Comparison of ENCODE assay signal across 15 cellular contexts in genomic region chr14:68705741-68706283, GRCh38.
DNase-seq lines count a peak whose midpoint lies in the region; ATAC-seq and TF ChIP-seq lines count a peak whose summit lies in the region.
"Had no signal": no experiment of that assay in that cellular context is flagged by ENCODE, and none has a peak within 500 bp of the region (broad histone marks: within the 10 kb centered on the region; RNA-seq: fewer than 3 reads in every experiment).

No MANE protein-coding gene starts in this region.

- H3K27ac ChIP-seq in coronary artery (no peak overlapping the region), right lobe of liver (peak overlapping the region in 2 of 3 donors; percentile 0 to 47)
- H3K27ac ChIP-seq: brain microvascular endothelial cell had no signal

- intact Hi-C loops in activated naive CD4-positive, alpha-beta T cell treated with anti-CD3 and anti-CD28 coated beads for 36 hours (cut with micrococcal nuclease), result no loop called here
- intact Hi-C loops in right lobe of liver (cut with DNase I), result no loop called here

- peak; percentile 71 to 83 (median 78) for ATAC-seq in right lobe of liver
- ATAC-seq in activated T-helper 17 cell treated with anti-CD3 and anti-CD28 coated beads, Interleukin-2, amount 50 U/mL, for 72 hours (replicated peaks), result no peak
- ATAC-seq: activated CD8-positive, alpha-beta T cell treated with anti-CD3 and anti-CD28 coated beads for 36 hours; PC-3 had no signal

- TF ChIP-seq POLR2A in right lobe of liver (IDR thresholded peaks at IDR 0.05), result no peak
- no peak for TF ChIP-seq POLR2A in erythroblast (IDR thresholded peaks at IDR 0.05; ENCODE audit: low read length)

- H3K4me1 ChIP-seq in right lobe of liver, result peaks cover 0 to 52% (median under 1%) of the 10 kb centered on the region in 4 donors

- no peak overlapping the region for H3K4me3 ChIP-seq in coronary artery
- no peak overlapping the region for H3K4me3 ChIP-seq in right lobe of liver

- H3K36me3 Mint-ChIP-seq in activated naive CD4-positive, alpha-beta T cell treated with anti-CD3 and anti-CD28 coated beads, Interleukin-2, amount 10 ng/mL, durations not matched to agents 7 days and 5 days, result no peaks in the 10 kb centered on the region
- H3K36me3 Mint-ChIP-seq in activated naive CD4-positive, alpha-beta T cell treated with anti-CD3 and anti-CD28 coated beads for 36 hours (ENCODE audit: low read depth), result no peaks in the 10 kb centered on the region
- H3K36me3 Mint-ChIP-seq in type B pancreatic cell, result peaks cover 6% of the 10 kb centered on the region
- H3K36me3 Mint-ChIP-seq in activated T-helper 17 cell treated with anti-CD3 and anti-CD28 coated beads, Interleukin-2, amount 50 U/mL, for 72 hours (ENCODE audit: low read depth), result no peaks in the 10 kb centered on the region

- no peaks in the 10 kb centered on the region for H3K27me3 ChIP-seq in right lobe of liver
- H3K27me3 ChIP-seq: brain microvascular endothelial cell had no signal

- H3K9me3 Mint-ChIP-seq in activated naive CD4-positive, alpha-beta T cell treated with anti-CD3 and anti-CD28 coated beads, Interleukin-2, amount 10 ng/mL, durations not matched to agents 7 days and 5 days, result no peaks in the 10 kb centered on the region
- H3K9me3 Mint-ChIP-seq in activated naive CD4-positive, alpha-beta T cell treated with anti-CD3 and anti-CD28 coated beads for 36 hours, result peaks cover 4% of the 10 kb centered on the region
- H3K9me3 Mint-ChIP-seq in type B pancreatic cell, result peaks cover 6% of the 10 kb centered on the region
- H3K9me3 Mint-ChIP-seq in activated T-helper 17 cell treated with anti-CD3 and anti-CD28 coated beads, Interleukin-2, amount 50 U/mL, for 72 hours, result no peaks in the 10 kb centered on the region
- H3K9me3 Mint-ChIP-seq: activated CD8-positive, alpha-beta T cell treated with anti-CD3 and anti-CD28 coated beads for 36 hours had no signal

- H3K27ac Mint-ChIP-seq in activated naive CD4-positive, alpha-beta T cell treated with anti-CD3 and anti-CD28 coated beads, Interleukin-2, amount 10 ng/mL, durations not matched to agents 7 days and 5 days, result no peak overlapping the region
- no peak overlapping the region for H3K27ac Mint-ChIP-seq in activated naive CD4-positive, alpha-beta T cell treated with anti-CD3 and anti-CD28 coated beads for 36 hours
- peak overlapping the region; percentile 20 for H3K27ac Mint-ChIP-seq in type B pancreatic cell
- no peak overlapping the region for H3K27ac Mint-ChIP-seq in activated T-helper 17 cell treated with anti-CD3 and anti-CD28 coated beads, Interleukin-2, amount 50 U/mL, for 72 hours
- H3K27ac Mint-ChIP-seq: activated CD8-positive, alpha-beta T cell treated with anti-CD3 and anti-CD28 coated beads for 36 hours had no signal

- TF ChIP-seq CTCF in coronary artery (IDR thresholded peaks at IDR 0.05) (no peak), right lobe of liver (IDR thresholded peaks at IDR 0.05) (no peak), type B pancreatic cell (conservative IDR thresholded peaks at IDR 0.05) (no peak)

- peaks cover 25% of the 10 kb centered on the region for H3K27me3 Mint-ChIP-seq in activated naive CD4-positive, alpha-beta T cell treated with anti-CD3 and anti-CD28 coated beads, Interleukin-2, amount 10 ng/mL, durations not matched to agents 7 days and 5 days
- H3K27me3 Mint-ChIP-seq in activated naive CD4-positive, alpha-beta T cell treated with anti-CD3 and anti-CD28 coated beads for 36 hours (ENCODE audit: low read depth), result no peaks in the 10 kb centered on the region
- H3K27me3 Mint-ChIP-seq in type B pancreatic cell, result no peaks in the 10 kb centered on the region
- no peaks in the 10 kb centered on the region for H3K27me3 Mint-ChIP-seq in activated T-helper 17 cell treated with anti-CD3 and anti-CD28 coated beads, Interleukin-2, amount 50 U/mL, for 72 hours
- H3K27me3 Mint-ChIP-seq: activated CD8-positive, alpha-beta T cell treated with anti-CD3 and anti-CD28 coated beads for 36 hours had no signal

- no peaks in the 10 kb centered on the region for H3K4me1 Mint-ChIP-seq in activated naive CD4-positive, alpha-beta T cell treated with anti-CD3 and anti-CD28 coated beads, Interleukin-2, amount 10 ng/mL, durations not matched to agents 7 days and 5 days
- peaks cover 7% of the 10 kb centered on the region for H3K4me1 Mint-ChIP-seq in activated naive CD4-positive, alpha-beta T cell treated with anti-CD3 and anti-CD28 coated beads for 36 hours (ENCODE audit: low read depth)
- peaks cover 31% of the 10 kb centered on the region for H3K4me1 Mint-ChIP-seq in type B pancreatic cell (ENCODE audit: unreplicated experiment)
- peaks cover 25% of the 10 kb centered on the region for H3K4me1 Mint-ChIP-seq in activated T-helper 17 cell treated with anti-CD3 and anti-CD28 coated beads, Interleukin-2, amount 50 U/mL, for 72 hours

- no peak overlapping the region for H3K4me3 Mint-ChIP-seq in activated naive CD4-positive, alpha-beta T cell treated with anti-CD3 and anti-CD28 coated beads, Interleukin-2, amount 10 ng/mL, durations not matched to agents 7 days and 5 days
- H3K4me3 Mint-ChIP-seq in activated naive CD4-positive, alpha-beta T cell treated with anti-CD3 and anti-CD28 coated beads for 36 hours, result no peak overlapping the region
- H3K4me3 Mint-ChIP-seq in type B pancreatic cell, result no peak overlapping the region
- no peak overlapping the region for H3K4me3 Mint-ChIP-seq in activated T-helper 17 cell treated with anti-CD3 and anti-CD28 coated beads, Interleukin-2, amount 50 U/mL, for 72 hours
- H3K4me3 Mint-ChIP-seq: activated CD8-positive, alpha-beta T cell treated with anti-CD3 and anti-CD28 coated beads for 36 hours had no signal

- DNase-seq in activated naive CD4-positive, alpha-beta T cell treated with anti-CD3 and anti-CD28 coated beads, Interleukin-2, amount 10 ng/mL, durations not matched to agents 7 days and 5 days, result peak; percentile 9
- no peak for DNase-seq in activated naive CD4-positive, alpha-beta T cell treated with anti-CD3 and anti-CD28 coated beads for 36 hours
- DNase-seq in coronary artery (ENCODE audit: low spot score) (peak; percentile 68), right lobe of liver (peak; percentile 67 to 86 (median 68)), type B pancreatic cell (ENCODE audit: extremely low spot score, unreplicated experiment) (no peak), D341Med (ENCODE audit: low spot score) (no peak), erythroblast (lab: John Stamatoyannopoulos, UW) (no peak)
- DNase-seq: activated CD8-positive, alpha-beta T cell treated with anti-CD3 and anti-CD28 coated beads for 36 hours; activated gamma-delta T cell treated with Interleukin-2 at 50 U/mL for 16 hours; brain microvascular endothelial cell; DMS153; NCI-H2081; PC-3; stimulated activated CD4-positive, alpha-beta T cell treated with anti-CD3 and anti-CD28 coated beads, Interleukin-1b, Interleukin-23, amount 100 ng/mL, for 48 hours had no signal

- H3K9me3 ChIP-seq in right lobe of liver, result no peaks in the 10 kb centered on the region

- H3K36me3 ChIP-seq in right lobe of liver, result no peaks in the 10 kb centered on the region
- H3K36me3 ChIP-seq: brain microvascular endothelial cell had no signal

- 76% methylated on average over 4 of the region's 10 CpGs for WGBS in right lobe of liver (ENCODE audit: insufficient coverage, low coverage, low lambda C conversion rate, missing lambda C conversion rate)

- CTCF ChIA-PET in activated naive CD4-positive, alpha-beta T cell treated with anti-CD3 and anti-CD28 coated beads, Interleukin-2, amount 10 ng/mL, durations not matched to agents 7 days and 5 days (lab: Charles Lee), result no interaction called here
- CTCF ChIA-PET in activated naive CD4-positive, alpha-beta T cell treated with anti-CD3 and anti-CD28 coated beads for 36 hours (lab: Charles Lee), result no interaction called here

Comparison
In these comparisons a context has a peak if more than half of its experiments do, and no peak if none do; other contexts are left out.
1. DNase-seq: peak in activated naive CD4-positive, alpha-beta T cell treated with anti-CD3 and anti-CD28 coated beads, Interleukin-2, amount 10 ng/mL, durations not matched to agents 7 days and 5 days (single experiment), coronary artery (single experiment) and right lobe of liver (3 of 3); none in activated naive CD4-positive, alpha-beta T cell treated with anti-CD3 and anti-CD28 coated beads for 36 hours (single experiment), type B pancreatic cell (single experiment), D341Med (single experiment) and erythroblast (0 of 2).
2. H3K27ac ChIP-seq: peak in right lobe of liver (2 of 3); none in coronary artery (0 of 2).